Comparison of ENCODE assay signal across 24 cellular contexts in the genomic region with DNA sequence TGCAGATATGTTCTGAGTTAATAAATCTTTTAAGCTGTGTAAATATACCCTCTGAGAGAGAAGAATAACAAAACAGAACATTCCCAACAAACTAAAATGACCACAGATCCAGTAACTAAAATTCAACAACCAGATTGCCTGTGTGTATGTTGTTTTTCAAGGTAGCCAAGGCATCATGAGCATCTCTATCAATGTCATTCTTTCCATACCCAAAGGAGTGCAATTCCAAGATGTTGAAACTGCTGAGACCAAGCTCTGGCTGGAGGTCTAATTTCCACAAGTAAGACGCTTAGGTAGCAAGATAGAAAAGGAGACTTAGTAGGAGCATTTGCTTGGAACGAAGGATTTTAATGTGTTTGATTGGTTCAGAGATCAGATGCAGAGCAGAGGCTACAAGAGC.
"Had no signal": no experiment of that assay in that cellular context is flagged by ENCODE, and none has a peak within 500 bp of the region (broad histone marks: within the 10 kb centered on the region; RNA-seq: fewer than 3 reads in every experiment).

No MANE protein-coding gene starts in this region.

- H3K27me3 ChIP-seq: transverse colon, uterus had no signal

- H3K4me3 Mint-ChIP-seq: activated T-cell treated with anti-CD3 and anti-CD28 coated beads, Interleukin-2, amount 50 U/mL, for 4 hours; brain; central memory CD8-positive, alpha-beta T cell; nephron progenitor cell had no signal

- H3K9me3 ChIP-seq: lower lobe of right lung, transverse colon, uterus had no signal

- H3K27me3 Mint-ChIP-seq: brain; central memory CD8-positive, alpha-beta T cell had no signal

- H3K36me3 Mint-ChIP-seq: activated naive CD4-positive, alpha-beta T cell treated with anti-CD3 and anti-CD28 coated beads, Interleukin-2, amount 50 U/mL, for 72 hours; brain had no signal

- ATAC-seq: activated naive CD4-positive, alpha-beta T cell treated with anti-CD3 and anti-CD28 coated beads, Interleukin-2, amount 50 U/mL, for 72 hours; activated T-cell treated with anti-CD3 and anti-CD28 coated beads, Interleukin-2, amount 50 U/mL, for 4 hours; esophagus mucosa; left cardiac atrium; lower lobe of right lung; stimulated activated naive CD8-positive, alpha-beta T cell treated with anti-CD3 and anti-CD28 coated beads, Interleukin-15, Interleukin-2, amounts not matched to agents 100 U/mL and 50 U/mL, for 24 hours had no signal

- H3K27ac ChIP-seq: lower lobe of right lung, transverse colon, uterus, VCaP had no signal

- H3K4me1 Mint-ChIP-seq: central memory CD8-positive, alpha-beta T cell had no signal

- H3K27ac Mint-ChIP-seq: activated naive CD4-positive, alpha-beta T cell treated with anti-CD3 and anti-CD28 coated beads, Interleukin-2, amount 50 U/mL, for 72 hours; brain had no signal

- H3K36me3 ChIP-seq: lower lobe of right lung, transverse colon, uterus had no signal

- H3K9me3 Mint-ChIP-seq: activated T-cell treated with anti-CD3 and anti-CD28 coated beads, Interleukin-2, amount 50 U/mL, for 4 hours; nephron progenitor cell had no signal

- DNase-seq: activated CD4-positive, alpha-beta T cell treated with anti-CD3 and anti-CD28 coated beads, Interleukin-2, amount 50 U/mL, for 1 hour; activated CD4-positive, CD25-positive, alpha-beta regulatory T cell treated with anti-CD3 and anti-CD28 coated beads, Interleukin-2, amount 50 U/mL, for 72 hours; activated CD8-positive, alpha-beta memory T cell treated with anti-CD3 and anti-CD28 coated beads, Interleukin-2, amount 50 U/mL, for 4 hours; activated T-cell treated with anti-CD3 and anti-CD28 coated beads, Interleukin-2, amount 50 U/mL, for 4 hours; amniotic stem cell; cortex of kidney; effector CD4-positive, alpha-beta T cell; left cardiac atrium; lower lobe of right lung; midbrain; nephron progenitor cell; occipital lobe; retina; stimulated activated naive CD8-positive, alpha-beta T cell treated with anti-CD3 and anti-CD28 coated beads, Interleukin-15, Interleukin-2, amounts not matched to agents 100 U/mL and 50 U/mL, for 24 hours; substantia nigra; SW 1271; T-helper 2 cell; transverse colon; uterus had no signal

- H3K4me3 ChIP-seq: lower lobe of right lung, transverse colon, uterus had no signal
